13 cellular contexts compared by ENCODE assay signal in the genomic region with DNA sequence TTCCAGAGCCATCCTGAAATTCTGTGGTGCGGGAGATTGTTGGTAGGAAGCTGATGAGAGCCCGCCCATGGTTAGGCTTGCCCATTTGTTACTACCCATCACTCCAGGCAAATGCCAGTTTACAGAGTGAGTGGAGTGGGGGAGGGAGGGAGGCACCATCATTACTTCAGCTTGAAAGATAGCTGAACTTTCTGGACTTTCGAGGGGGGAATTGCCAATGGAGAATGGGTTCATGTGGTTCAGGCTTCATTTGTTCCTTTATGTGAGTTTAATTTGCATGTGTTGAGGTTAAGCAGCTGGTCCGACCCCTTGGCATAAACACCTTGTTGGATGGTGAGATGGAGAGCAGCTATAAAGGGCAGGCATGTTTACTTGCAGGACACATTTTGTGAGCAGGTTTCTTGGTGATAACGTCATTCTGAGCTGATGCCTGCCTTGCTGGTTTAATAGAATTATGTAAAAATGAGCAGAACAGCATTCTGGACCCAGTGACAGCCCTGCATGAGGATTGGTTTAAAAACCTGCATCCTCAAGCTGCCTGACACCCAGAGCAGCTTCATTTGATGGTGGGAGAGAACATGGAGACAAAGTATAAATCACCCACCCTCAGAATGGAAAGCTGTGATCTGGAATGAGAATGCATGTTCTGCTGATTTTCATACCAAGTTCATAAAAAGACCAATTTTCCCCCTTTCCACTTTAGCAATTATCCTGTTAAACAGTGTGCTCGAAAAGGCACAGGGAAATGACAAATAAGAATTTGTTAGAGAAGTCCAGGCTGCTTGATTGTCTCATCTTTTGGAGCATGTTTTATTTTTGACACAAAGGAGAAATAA.
A peak's percentile ranks its signal among the peaks of the same experiment; 100 is the strongest.
DNase-seq lines count a peak whose midpoint lies in the region; ATAC-seq, FAIRE-seq and TF ChIP-seq lines count a peak whose summit lies in the region.
"Had no signal": no experiment of that assay in that cellular context is flagged by ENCODE, and none has a peak within 500 bp of the region (broad histone marks: within the 10 kb centered on the region; RNA-seq: fewer than 3 reads in every experiment).

No MANE protein-coding gene starts in this region.

- H3K4me3 ChIP-seq in WERI-Rb-1 (ENCODE audit: low read depth, low read length): peak overlapping the region; percentile 30
- peak overlapping the region; percentile 28 to 43 for H3K4me3 ChIP-seq in kidney (ENCODE audit: low read length in 2 of 2)
- H3K4me3 ChIP-seq in stomach smooth muscle (ENCODE audit: low read length in 2 of 2): peak overlapping the region; percentile 15 to 47
- H3K4me3 ChIP-seq: SK-N-MC had no signal

- H3K36me3 ChIP-seq in WERI-Rb-1 (no peaks in the 10 kb centered on the region), kidney (ENCODE audit: control insufficient read depth in 1 of 2, insufficient read depth in 2 of 2, low read length in 2 of 2) (no peaks in the 10 kb centered on the region), stomach smooth muscle (ENCODE audit: control insufficient read depth in 2 of 2, insufficient read depth in 2 of 2, low read length in 2 of 2) (no peaks in the 10 kb centered on the region)
- H3K36me3 ChIP-seq: neutrophil had no signal

- H3K36me3 Mint-ChIP-seq in activated T-helper 2 cell treated with anti-CD3 and anti-CD28 coated beads, Interferon-gamma antibody, Interleukin-2, Interleukin-4, amounts not matched to agents 10 μg/mL and 5 μg/mL and 100 μg/mL, durations not matched to agents 14 hours and 24 hours and 36 hours (ENCODE audit: low read depth): no peaks in the 10 kb centered on the region
- H3K36me3 Mint-ChIP-seq: activated CD8-positive, alpha-beta memory T cell treated with anti-CD3 and anti-CD28 coated beads, Interleukin-2, amount 10 ng/mL, durations not matched to agents 7 days and 5 days; activated naive CD4-positive, alpha-beta T cell treated with anti-CD3 and anti-CD28 coated beads, Interleukin-2, amount 10 ng/mL, durations not matched to agents 7 days and 5 days had no signal

- H3K9ac ChIP-seq in kidney (ENCODE audit: low read length in 2 of 2) (no peak overlapping the region), stomach smooth muscle (ENCODE audit: low read length in 2 of 2) (no peak overlapping the region)

- TF ChIP-seq CTCF in WERI-Rb-1 (IDR thresholded peaks at IDR 0.05; ENCODE audit: low read depth, low read length): no peak
- TF ChIP-seq CTCF in kidney (IDR thresholded peaks at IDR 0.05; ENCODE audit: borderline replicate concordance, extremely low read depth, insufficient read depth): no peak

- H3K9me3 Mint-ChIP-seq in activated T-helper 2 cell treated with anti-CD3 and anti-CD28 coated beads, Interferon-gamma antibody, Interleukin-2, Interleukin-4, amounts not matched to agents 10 μg/mL and 5 μg/mL and 100 μg/mL, durations not matched to agents 14 hours and 24 hours and 36 hours: no peaks in the 10 kb centered on the region
- H3K9me3 Mint-ChIP-seq: activated naive CD4-positive, alpha-beta T cell treated with anti-CD3 and anti-CD28 coated beads, Interleukin-2, amount 10 ng/mL, durations not matched to agents 7 days and 5 days had no signal

- no peak overlapping the region for H3K27ac Mint-ChIP-seq in activated T-helper 2 cell treated with anti-CD3 and anti-CD28 coated beads, Interferon-gamma antibody, Interleukin-2, Interleukin-4, amounts not matched to agents 10 μg/mL and 5 μg/mL and 100 μg/mL, durations not matched to agents 14 hours and 24 hours and 36 hours
- H3K27ac Mint-ChIP-seq: activated CD8-positive, alpha-beta memory T cell treated with anti-CD3 and anti-CD28 coated beads, Interleukin-2, amount 10 ng/mL, durations not matched to agents 7 days and 5 days; activated naive CD4-positive, alpha-beta T cell treated with anti-CD3 and anti-CD28 coated beads, Interleukin-2, amount 10 ng/mL, durations not matched to agents 7 days and 5 days had no signal

- H3K9me3 ChIP-seq in WERI-Rb-1 (ENCODE audit: severe bottlenecking) (no peaks in the 10 kb centered on the region), kidney (ENCODE audit: control insufficient read depth in 1 of 2, low read length in 2 of 2) (no peaks in the 10 kb centered on the region), stomach smooth muscle (ENCODE audit: control insufficient read depth in 2 of 2, low read length in 2 of 2) (no peaks in the 10 kb centered on the region)
- H3K9me3 ChIP-seq: neutrophil had no signal

- no peak overlapping the region for H3K4me3 Mint-ChIP-seq in activated T-helper 2 cell treated with anti-CD3 and anti-CD28 coated beads, Interferon-gamma antibody, Interleukin-2, Interleukin-4, amounts not matched to agents 10 μg/mL and 5 μg/mL and 100 μg/mL, durations not matched to agents 14 hours and 24 hours and 36 hours (ENCODE audit: low read depth)
- H3K4me3 Mint-ChIP-seq: activated CD8-positive, alpha-beta memory T cell treated with anti-CD3 and anti-CD28 coated beads, Interleukin-2, amount 10 ng/mL, durations not matched to agents 7 days and 5 days; activated naive CD4-positive, alpha-beta T cell treated with anti-CD3 and anti-CD28 coated beads, Interleukin-2, amount 10 ng/mL, durations not matched to agents 7 days and 5 days had no signal

- peaks cover 4 to 21% of the 10 kb centered on the region in 2 donors for H3K4me1 ChIP-seq in kidney (ENCODE audit: control insufficient read depth in 1 of 2, insufficient read depth in 1 of 2, low read depth in 1 of 2, low read length in 2 of 2)
- H3K4me1 ChIP-seq in stomach smooth muscle (ENCODE audit: control insufficient read depth, insufficient read depth, low read length): peaks cover 57% of the 10 kb centered on the region

- no peak for ATAC-seq in HG02678 (IDR thresholded peaks at IDR 0.05; ENCODE audit: unreplicated experiment)
- ATAC-seq: activated CD8-positive, alpha-beta memory T cell treated with anti-CD3 and anti-CD28 coated beads, Interleukin-2, amount 10 ng/mL, durations not matched to agents 7 days and 5 days had no signal

- peaks cover 2% of the 10 kb centered on the region for H3K27me3 Mint-ChIP-seq in activated T-helper 2 cell treated with anti-CD3 and anti-CD28 coated beads, Interferon-gamma antibody, Interleukin-2, Interleukin-4, amounts not matched to agents 10 μg/mL and 5 μg/mL and 100 μg/mL, durations not matched to agents 14 hours and 24 hours and 36 hours (ENCODE audit: low read depth)

- DNase-seq in NCI-H2227 (lab: John Stamatoyannopoulos, UW; ENCODE audit: unreplicated experiment) (peak; percentile 33), NCI-H2227 treated with DMSO at 0.1 percent for 48 hours (lab: John Stamatoyannopoulos, UW) (no peak), WERI-Rb-1 (no peak), kidney (no peak), inferior parietal cortex (ENCODE audit: extremely low spot score) (no peak)
- no peak for DNase-seq in activated T-helper 2 cell treated with anti-CD3 and anti-CD28 coated beads, Interferon-gamma antibody, Interleukin-2, Interleukin-4, amounts not matched to agents 10 μg/mL and 5 μg/mL and 100 μg/mL, durations not matched to agents 14 hours and 24 hours and 36 hours (ENCODE audit: low spot score)
- DNase-seq: activated CD8-positive, alpha-beta memory T cell treated with anti-CD3 and anti-CD28 coated beads, Interleukin-2, amount 10 ng/mL, durations not matched to agents 7 days and 5 days; activated naive CD4-positive, alpha-beta T cell treated with anti-CD3 and anti-CD28 coated beads, Interleukin-2, amount 10 ng/mL, durations not matched to agents 7 days and 5 days; KG1 had no signal

- H3K4me1 Mint-ChIP-seq in activated T-helper 2 cell treated with anti-CD3 and anti-CD28 coated beads, Interferon-gamma antibody, Interleukin-2, Interleukin-4, amounts not matched to agents 10 μg/mL and 5 μg/mL and 100 μg/mL, durations not matched to agents 14 hours and 24 hours and 36 hours (ENCODE audit: low read depth): peaks cover 2% of the 10 kb centered on the region
- H3K4me1 Mint-ChIP-seq: activated naive CD4-positive, alpha-beta T cell treated with anti-CD3 and anti-CD28 coated beads, Interleukin-2, amount 10 ng/mL, durations not matched to agents 7 days and 5 days had no signal

- H3K27me3 ChIP-seq in WERI-Rb-1 (ENCODE audit: insufficient read depth, low read depth, severe bottlenecking) (no peaks in the 10 kb centered on the region), stomach smooth muscle (ENCODE audit: control insufficient read depth in 1 of 2, insufficient read depth in 2 of 2, low read length in 2 of 2) (no peaks in the 10 kb centered on the region)

- FAIRE-seq in kidney (lab: Jason Lieb, UNC): no peak

- H3K27ac ChIP-seq in WERI-Rb-1: peak overlapping the region; percentile 25; the same call in 1 of the 2 replicates
- no peak overlapping the region for H3K27ac ChIP-seq in kidney (ENCODE audit: low read depth in 2 of 2, low read length in 2 of 2)
- no peak overlapping the region for H3K27ac ChIP-seq in stomach smooth muscle (ENCODE audit: low read length)
- H3K27ac ChIP-seq: SK-N-MC had no signal

- intact Hi-C loops in kidney (cut with DNase I): no loop called here
- intact Hi-C loops in activated T-helper 2 cell treated with anti-CD3 and anti-CD28 coated beads, Interferon-gamma antibody, Interleukin-2, Interleukin-4, amounts not matched to agents 10 μg/mL and 5 μg/mL and 100 μg/mL, durations not matched to agents 14 hours and 24 hours and 36 hours (cut with micrococcal nuclease): no loop called here
